In the genomic region with DNA sequence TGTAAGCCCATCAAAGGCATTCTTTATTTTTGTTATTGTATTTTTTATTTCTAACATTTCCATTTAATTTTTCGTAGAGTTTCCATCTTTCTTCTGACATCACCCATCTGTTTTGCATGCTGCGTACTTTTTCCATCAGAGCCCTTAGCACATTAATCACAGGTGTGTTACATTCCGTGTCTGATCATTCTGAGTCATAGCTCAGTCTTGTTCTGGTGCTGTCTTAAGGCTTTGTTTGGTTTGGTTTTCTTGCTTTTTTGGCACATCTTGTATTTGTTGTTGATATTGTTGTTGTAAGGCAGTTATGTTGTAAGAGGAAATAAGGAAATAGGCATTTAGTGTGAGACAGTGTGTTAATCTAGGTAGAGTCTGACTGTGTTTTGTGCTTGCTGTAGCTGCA, we compare ENCODE assay signal across 33 cellular contexts.
"Had no signal": no experiment of that assay in that cellular context is flagged by ENCODE, and none has a peak within 500 bp of the region (broad histone marks: within the 10 kb centered on the region; RNA-seq: fewer than 3 reads in every experiment).

No MANE protein-coding gene starts in this region.

- H3K4me1 ChIP-seq: SJSA1 had no signal

- H3K27me3 Mint-ChIP-seq: activated CD4-positive, alpha-beta T cell treated with anti-CD3 and anti-CD28 coated beads, Interleukin-2, amount 10 ng/mL, durations not matched to agents 24 days and 14 days; activated CD8-positive, alpha-beta T cell treated with anti-CD3 and anti-CD28 coated beads for 36 hours; activated naive CD8-positive, alpha-beta T cell treated with anti-CD3 and anti-CD28 coated beads for 36 hours; activated T-helper 17 cell treated with anti-CD3 and anti-CD28 coated beads, Interleukin-2, amount 50 U/mL, for 72 hours had no signal

- H3K36me3 Mint-ChIP-seq: activated naive CD8-positive, alpha-beta T cell treated with anti-CD3 and anti-CD28 coated beads for 36 hours had no signal

- H3K9me3 Mint-ChIP-seq: activated CD4-positive, alpha-beta T cell treated with anti-CD3 and anti-CD28 coated beads, Interleukin-2, amount 10 ng/mL, durations not matched to agents 24 days and 14 days; activated naive CD8-positive, alpha-beta T cell treated with anti-CD3 and anti-CD28 coated beads for 36 hours; T-helper 1 cell treated with Interleukin-12 subunit alpha and Interleukin-12 subunit beta and Interleukin-4 antibody, amounts not matched to agents 30 μg/mL and 1 μg/mL, for 36 hours; T-helper 2 cell treated with Interferon-gamma antibody and Interleukin-4, amounts not matched to agents 5 μg/mL and 100 μg/mL, for 36 hours had no signal

- H3K4me3 Mint-ChIP-seq: activated CD4-positive, alpha-beta T cell treated with anti-CD3 and anti-CD28 coated beads, Interleukin-2, amount 10 ng/mL, durations not matched to agents 24 days and 14 days; activated CD8-positive, alpha-beta T cell treated with anti-CD3 and anti-CD28 coated beads for 36 hours; activated naive CD8-positive, alpha-beta T cell treated with anti-CD3 and anti-CD28 coated beads for 36 hours; activated T-cell treated with anti-CD3 and anti-CD28 coated beads, Interleukin-2, amount 50 U/mL, for 72 hours; activated T-helper 17 cell treated with anti-CD3 and anti-CD28 coated beads, Interleukin-2, amount 50 U/mL, for 72 hours; T-helper 1 cell treated with Interleukin-12 subunit alpha and Interleukin-12 subunit beta and Interleukin-4 antibody, amounts not matched to agents 30 μg/mL and 1 μg/mL, for 36 hours; T-helper 2 cell treated with Interferon-gamma antibody and Interleukin-4, amounts not matched to agents 5 μg/mL and 100 μg/mL, for 36 hours had no signal

- H3K4me3 ChIP-seq: K562, PC-9, SJSA1 had no signal

- H3K27ac Mint-ChIP-seq: activated CD4-positive, alpha-beta T cell treated with anti-CD3 and anti-CD28 coated beads, Interleukin-2, amount 10 ng/mL, durations not matched to agents 24 days and 14 days; activated CD8-positive, alpha-beta T cell treated with anti-CD3 and anti-CD28 coated beads for 36 hours; activated naive CD8-positive, alpha-beta T cell treated with anti-CD3 and anti-CD28 coated beads for 36 hours; activated T-cell treated with anti-CD3 and anti-CD28 coated beads, Interleukin-2, amount 50 U/mL, for 72 hours; activated T-helper 17 cell treated with anti-CD3 and anti-CD28 coated beads, Interleukin-2, amount 50 U/mL, for 72 hours; T-helper 1 cell treated with Interleukin-12 subunit alpha and Interleukin-12 subunit beta and Interleukin-4 antibody, amounts not matched to agents 30 μg/mL and 1 μg/mL, for 36 hours; T-helper 2 cell treated with Interferon-gamma antibody and Interleukin-4, amounts not matched to agents 5 μg/mL and 100 μg/mL, for 36 hours had no signal

- H3K4me1 Mint-ChIP-seq: activated CD4-positive, alpha-beta T cell treated with anti-CD3 and anti-CD28 coated beads, Interleukin-2, amount 10 ng/mL, durations not matched to agents 24 days and 14 days; activated naive CD8-positive, alpha-beta T cell treated with anti-CD3 and anti-CD28 coated beads for 36 hours; activated T-helper 17 cell treated with anti-CD3 and anti-CD28 coated beads, Interleukin-2, amount 50 U/mL, for 72 hours had no signal

- ATAC-seq: activated CD8-positive, alpha-beta T cell treated with anti-CD3 and anti-CD28 coated beads for 36 hours; activated T-cell treated with anti-CD3 and anti-CD28 coated beads, Interleukin-2, amount 50 U/mL, for 72 hours; activated T-helper 17 cell treated with anti-CD3 and anti-CD28 coated beads, Interleukin-2, amount 50 U/mL, for 72 hours; K562 had no signal

- H3K9me3 ChIP-seq: SJSA1 had no signal

- DNase-seq: activated CD4-positive, alpha-beta T cell treated with anti-CD3 and anti-CD28 coated beads, Interleukin-2, amount 10 ng/mL, durations not matched to agents 24 days and 14 days; activated CD4-positive, alpha-beta T cell treated with anti-CD3 and anti-CD28 coated beads, Interleukin-2, amount 50 U/mL, for 4 hours; activated CD8-positive, alpha-beta T cell treated with anti-CD3 and anti-CD28 coated beads for 36 hours; activated effector memory CD4-positive, alpha-beta T cell treated with anti-CD3 and anti-CD28 coated beads, Interleukin-2, amount 50 U/mL, for 16 hours; activated naive CD4-positive, alpha-beta T cell; activated naive CD4-positive, alpha-beta T cell treated with anti-CD3 and anti-CD28 coated beads, Interleukin-2, amount 50 U/mL, for 16 hours; activated naive CD8-positive, alpha-beta T cell treated with anti-CD3 and anti-CD28 coated beads for 36 hours; activated T-cell treated with anti-CD3 and anti-CD28 coated beads, Interleukin-2, amount 50 U/mL, for 1 hour; activated T-cell treated with anti-CD3 and anti-CD28 coated beads, Interleukin-2, amount 50 U/mL, for 72 hours; amniotic stem cell; aorta; brain microvascular endothelial cell; IMR-90; NCI-H1048; NCI-H1105 treated with DMSO at 0.1 percent for 48 hours; NCI-H1436; NCI-H1694; NCI-H1930; NCI-H2081 treated with DMSO at 0.1 percent for 48 hours; NCI-H510A; NCI-H526; NCI-H748 treated with DMSO at 0.1 percent for 48 hours; NK-92 treated with Interleukin-12 subunit alpha and Interleukin-12 subunit beta, amount 100 ng/mL, for 24 hours; PC-9; SHP77 treated with DMSO at 0.1 percent for 48 hours; SK-N-SH had no signal

- H3K27ac ChIP-seq: brain microvascular endothelial cell, PC-9, SJSA1 had no signal

- H3K36me3 ChIP-seq: brain microvascular endothelial cell, SJSA1 had no signal

- H3K27me3 ChIP-seq: brain microvascular endothelial cell, SJSA1 had no signal

- FAIRE-seq: K562, RCC 7860, TTC549 had no signal
